Comparison of ENCODE assay signal across 1 cellular context in the genomic region with DNA sequence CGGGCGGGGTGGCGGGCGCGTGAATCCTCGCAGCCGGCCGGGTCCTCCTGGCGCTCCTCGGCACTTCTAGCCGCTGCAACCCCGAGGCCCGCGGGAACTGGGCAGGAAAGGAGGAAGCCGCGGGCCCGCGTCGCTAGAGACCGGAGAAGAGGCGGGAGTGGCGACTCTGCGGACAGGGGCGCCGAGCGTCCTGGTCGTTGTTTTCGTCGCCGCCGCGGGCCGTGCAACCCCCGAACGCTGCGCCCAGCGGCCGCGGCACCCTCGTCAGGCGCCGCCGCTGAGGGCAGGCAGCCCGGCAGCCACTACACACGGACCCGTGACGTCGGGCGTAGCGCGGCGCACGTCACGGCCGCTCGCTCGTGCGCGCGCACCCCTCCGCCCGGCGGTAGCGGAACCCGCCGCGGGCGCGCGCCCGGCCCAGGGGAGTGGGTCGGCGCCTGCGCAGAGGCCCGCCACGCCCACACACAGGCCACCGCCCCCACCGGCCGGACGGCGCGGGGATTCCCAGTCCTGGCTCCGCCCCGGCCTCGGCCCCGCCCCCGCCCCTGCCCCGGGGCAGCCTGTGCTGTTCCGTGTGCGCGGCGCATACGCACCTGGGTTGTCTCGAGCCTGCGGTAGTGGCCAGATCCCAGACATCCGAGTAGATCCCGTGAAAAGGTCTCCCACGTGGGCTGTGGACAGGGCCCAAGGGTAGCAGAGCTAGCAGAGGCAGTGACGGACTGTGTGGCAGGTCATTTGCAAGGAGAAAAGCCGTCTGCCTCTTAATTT.
TF ChIP-seq lines count a peak whose summit lies in the region.

A gene with protein sequence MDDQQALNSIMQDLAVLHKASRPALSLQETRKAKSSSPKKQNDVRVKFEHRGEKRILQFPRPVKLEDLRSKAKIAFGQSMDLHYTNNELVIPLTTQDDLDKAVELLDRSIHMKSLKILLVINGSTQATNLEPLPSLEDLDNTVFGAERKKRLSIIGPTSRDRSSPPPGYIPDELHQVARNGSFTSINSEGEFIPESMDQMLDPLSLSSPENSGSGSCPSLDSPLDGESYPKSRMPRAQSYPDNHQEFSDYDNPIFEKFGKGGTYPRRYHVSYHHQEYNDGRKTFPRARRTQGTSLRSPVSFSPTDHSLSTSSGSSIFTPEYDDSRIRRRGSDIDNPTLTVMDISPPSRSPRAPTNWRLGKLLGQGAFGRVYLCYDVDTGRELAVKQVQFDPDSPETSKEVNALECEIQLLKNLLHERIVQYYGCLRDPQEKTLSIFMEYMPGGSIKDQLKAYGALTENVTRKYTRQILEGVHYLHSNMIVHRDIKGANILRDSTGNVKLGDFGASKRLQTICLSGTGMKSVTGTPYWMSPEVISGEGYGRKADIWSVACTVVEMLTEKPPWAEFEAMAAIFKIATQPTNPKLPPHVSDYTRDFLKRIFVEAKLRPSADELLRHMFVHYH (minus strand): TSS at position 321 of the 768 bp plus-strand sequence. CDS start 44,846 bp downstream, outside the sequence.

TF ChIP-seq in WTC11, 78 proteins besides CTCF, POLR2A, EP300 and RAD21 (continued from another document):
- TF ChIP-seq, protein P1, sequence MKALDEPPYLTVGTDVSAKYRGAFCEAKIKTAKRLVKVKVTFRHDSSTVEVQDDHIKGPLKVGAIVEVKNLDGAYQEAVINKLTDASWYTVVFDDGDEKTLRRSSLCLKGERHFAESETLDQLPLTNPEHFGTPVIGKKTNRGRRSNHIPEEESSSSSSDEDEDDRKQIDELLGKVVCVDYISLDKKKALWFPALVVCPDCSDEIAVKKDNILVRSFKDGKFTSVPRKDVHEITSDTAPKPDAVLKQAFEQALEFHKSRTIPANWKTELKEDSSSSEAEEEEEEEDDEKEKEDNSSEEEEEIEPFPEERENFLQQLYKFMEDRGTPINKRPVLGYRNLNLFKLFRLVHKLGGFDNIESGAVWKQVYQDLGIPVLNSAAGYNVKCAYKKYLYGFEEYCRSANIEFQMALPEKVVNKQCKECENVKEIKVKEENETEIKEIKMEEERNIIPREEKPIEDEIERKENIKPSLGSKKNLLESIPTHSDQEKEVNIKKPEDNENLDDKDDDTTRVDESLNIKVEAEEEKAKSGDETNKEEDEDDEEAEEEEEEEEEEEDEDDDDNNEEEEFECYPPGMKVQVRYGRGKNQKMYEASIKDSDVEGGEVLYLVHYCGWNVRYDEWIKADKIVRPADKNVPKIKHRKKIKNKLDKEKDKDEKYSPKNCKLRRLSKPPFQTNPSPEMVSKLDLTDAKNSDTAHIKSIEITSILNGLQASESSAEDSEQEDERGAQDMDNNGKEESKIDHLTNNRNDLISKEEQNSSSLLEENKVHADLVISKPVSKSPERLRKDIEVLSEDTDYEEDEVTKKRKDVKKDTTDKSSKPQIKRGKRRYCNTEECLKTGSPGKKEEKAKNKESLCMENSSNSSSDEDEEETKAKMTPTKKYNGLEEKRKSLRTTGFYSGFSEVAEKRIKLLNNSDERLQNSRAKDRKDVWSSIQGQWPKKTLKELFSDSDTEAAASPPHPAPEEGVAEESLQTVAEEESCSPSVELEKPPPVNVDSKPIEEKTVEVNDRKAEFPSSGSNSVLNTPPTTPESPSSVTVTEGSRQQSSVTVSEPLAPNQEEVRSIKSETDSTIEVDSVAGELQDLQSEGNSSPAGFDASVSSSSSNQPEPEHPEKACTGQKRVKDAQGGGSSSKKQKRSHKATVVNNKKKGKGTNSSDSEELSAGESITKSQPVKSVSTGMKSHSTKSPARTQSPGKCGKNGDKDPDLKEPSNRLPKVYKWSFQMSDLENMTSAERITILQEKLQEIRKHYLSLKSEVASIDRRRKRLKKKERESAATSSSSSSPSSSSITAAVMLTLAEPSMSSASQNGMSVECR (CRISPR knock-in tag; IDR thresholded peaks at IDR 0.05; ENCODE audit: borderline replicate concordance) = peak; percentile 4; the same call in 1 of the 2 replicates
- TF ChIP-seq CBFB (CRISPR knock-in tag; IDR thresholded peaks at IDR 0.05; ENCODE audit: low read depth) (peak; percentile 50; the same call in 1 of the 2 replicates), NR3C1 (CRISPR knock-in tag; conservative IDR thresholded peaks at IDR 0.05; ENCODE audit: low read depth) (0 out of 2 replicates have a peak, but pooled peaks have one; percentile 26), TEAD1 (CRISPR knock-in tag; IDR thresholded peaks at IDR 0.05) (no peak), FOXJ3 (CRISPR knock-in tag; IDR thresholded peaks at IDR 0.05; ENCODE audit: borderline replicate concordance) (no peak), ZNF416 (CRISPR knock-in tag; IDR thresholded peaks at IDR 0.05) (no peak), TP53 (CRISPR knock-in tag; IDR thresholded peaks at IDR 0.05) (peak; percentile 53; the same call in 1 of the 2 replicates), GRHL2 (CRISPR knock-in tag; IDR thresholded peaks at IDR 0.05; ENCODE audit: insufficient replicate concordance, severe bottlenecking) (no peak), KAT7 (CRISPR knock-in tag; IDR thresholded peaks at IDR 0.05; ENCODE audit: borderline replicate concordance) (no peak), IRF2 (CRISPR knock-in tag; IDR thresholded peaks at IDR 0.05; ENCODE audit: borderline replicate concordance, low read depth) (no peak), RELA (CRISPR knock-in tag; IDR thresholded peaks at IDR 0.05; ENCODE audit: borderline replicate concordance) (no peak), CREM (CRISPR knock-in tag; IDR thresholded peaks at IDR 0.05) (peak; percentile 76; the same call in 1 of the 2 replicates), TCF7 (CRISPR knock-in tag; IDR thresholded peaks at IDR 0.05; ENCODE audit: low read depth) (peak; percentile 33; the same call in 1 of the 2 replicates), ZNF396 (CRISPR knock-in tag; IDR thresholded peaks at IDR 0.05; ENCODE audit: borderline replicate concordance) (no peak), ZBTB21 (CRISPR knock-in tag; IDR thresholded peaks at IDR 0.05; ENCODE audit: borderline replicate concordance) (peak; percentile 89), PRRX2 (CRISPR knock-in tag; IDR thresholded peaks at IDR 0.05) (no peak)
- TF ChIP-seq, protein P2, sequence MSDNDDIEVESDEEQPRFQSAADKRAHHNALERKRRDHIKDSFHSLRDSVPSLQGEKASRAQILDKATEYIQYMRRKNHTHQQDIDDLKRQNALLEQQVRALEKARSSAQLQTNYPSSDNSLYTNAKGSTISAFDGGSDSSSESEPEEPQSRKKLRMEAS (CRISPR knock-in tag; IDR thresholded peaks at IDR 0.05) = no peak
- TF ChIP-seq, protein P3, sequence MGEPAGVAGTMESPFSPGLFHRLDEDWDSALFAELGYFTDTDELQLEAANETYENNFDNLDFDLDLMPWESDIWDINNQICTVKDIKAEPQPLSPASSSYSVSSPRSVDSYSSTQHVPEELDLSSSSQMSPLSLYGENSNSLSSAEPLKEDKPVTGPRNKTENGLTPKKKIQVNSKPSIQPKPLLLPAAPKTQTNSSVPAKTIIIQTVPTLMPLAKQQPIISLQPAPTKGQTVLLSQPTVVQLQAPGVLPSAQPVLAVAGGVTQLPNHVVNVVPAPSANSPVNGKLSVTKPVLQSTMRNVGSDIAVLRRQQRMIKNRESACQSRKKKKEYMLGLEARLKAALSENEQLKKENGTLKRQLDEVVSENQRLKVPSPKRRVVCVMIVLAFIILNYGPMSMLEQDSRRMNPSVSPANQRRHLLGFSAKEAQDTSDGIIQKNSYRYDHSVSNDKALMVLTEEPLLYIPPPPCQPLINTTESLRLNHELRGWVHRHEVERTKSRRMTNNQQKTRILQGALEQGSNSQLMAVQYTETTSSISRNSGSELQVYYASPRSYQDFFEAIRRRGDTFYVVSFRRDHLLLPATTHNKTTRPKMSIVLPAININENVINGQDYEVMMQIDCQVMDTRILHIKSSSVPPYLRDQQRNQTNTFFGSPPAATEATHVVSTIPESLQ (CRISPR knock-in tag; IDR thresholded peaks at IDR 0.05) = no peak
- TF ChIP-seq, protein P4, sequence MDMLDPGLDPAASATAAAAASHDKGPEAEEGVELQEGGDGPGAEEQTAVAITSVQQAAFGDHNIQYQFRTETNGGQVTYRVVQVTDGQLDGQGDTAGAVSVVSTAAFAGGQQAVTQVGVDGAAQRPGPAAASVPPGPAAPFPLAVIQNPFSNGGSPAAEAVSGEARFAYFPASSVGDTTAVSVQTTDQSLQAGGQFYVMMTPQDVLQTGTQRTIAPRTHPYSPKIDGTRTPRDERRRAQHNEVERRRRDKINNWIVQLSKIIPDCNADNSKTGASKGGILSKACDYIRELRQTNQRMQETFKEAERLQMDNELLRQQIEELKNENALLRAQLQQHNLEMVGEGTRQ (CRISPR knock-in tag; IDR thresholded peaks at IDR 0.05) = peak; percentile 55; the same call in 1 of the 2 replicates
- TF ChIP-seq, protein P5, sequence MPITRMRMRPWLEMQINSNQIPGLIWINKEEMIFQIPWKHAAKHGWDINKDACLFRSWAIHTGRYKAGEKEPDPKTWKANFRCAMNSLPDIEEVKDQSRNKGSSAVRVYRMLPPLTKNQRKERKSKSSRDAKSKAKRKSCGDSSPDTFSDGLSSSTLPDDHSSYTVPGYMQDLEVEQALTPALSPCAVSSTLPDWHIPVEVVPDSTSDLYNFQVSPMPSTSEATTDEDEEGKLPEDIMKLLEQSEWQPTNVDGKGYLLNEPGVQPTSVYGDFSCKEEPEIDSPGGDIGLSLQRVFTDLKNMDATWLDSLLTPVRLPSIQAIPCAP (CRISPR knock-in tag; IDR thresholded peaks at IDR 0.05) = no peak
- TF ChIP-seq, protein P6, sequence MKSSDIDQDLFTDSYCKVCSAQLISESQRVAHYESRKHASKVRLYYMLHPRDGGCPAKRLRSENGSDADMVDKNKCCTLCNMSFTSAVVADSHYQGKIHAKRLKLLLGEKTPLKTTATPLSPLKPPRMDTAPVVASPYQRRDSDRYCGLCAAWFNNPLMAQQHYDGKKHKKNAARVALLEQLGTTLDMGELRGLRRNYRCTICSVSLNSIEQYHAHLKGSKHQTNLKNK (CRISPR knock-in tag; IDR thresholded peaks at IDR 0.05) = no peak
- TF ChIP-seq, protein P7, sequence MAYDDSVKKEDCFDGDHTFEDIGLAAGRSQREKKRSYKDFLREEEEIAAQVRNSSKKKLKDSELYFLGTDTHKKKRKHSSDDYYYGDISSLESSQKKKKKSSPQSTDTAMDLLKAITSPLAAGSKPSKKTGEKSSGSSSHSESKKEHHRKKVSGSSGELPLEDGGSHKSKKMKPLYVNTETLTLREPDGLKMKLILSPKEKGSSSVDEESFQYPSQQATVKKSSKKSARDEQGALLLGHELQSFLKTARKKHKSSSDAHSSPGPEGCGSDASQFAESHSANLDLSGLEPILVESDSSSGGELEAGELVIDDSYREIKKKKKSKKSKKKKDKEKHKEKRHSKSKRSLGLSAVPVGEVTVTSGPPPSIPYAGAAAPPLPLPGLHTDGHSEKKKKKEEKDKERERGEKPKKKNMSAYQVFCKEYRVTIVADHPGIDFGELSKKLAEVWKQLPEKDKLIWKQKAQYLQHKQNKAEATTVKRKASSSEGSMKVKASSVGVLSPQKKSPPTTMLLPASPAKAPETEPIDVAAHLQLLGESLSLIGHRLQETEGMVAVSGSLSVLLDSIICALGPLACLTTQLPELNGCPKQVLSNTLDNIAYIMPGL (CRISPR knock-in tag; IDR thresholded peaks at IDR 0.05) = peak; percentile 90
